ENCODE assay signal across 10 cellular contexts in the genomic region with DNA sequence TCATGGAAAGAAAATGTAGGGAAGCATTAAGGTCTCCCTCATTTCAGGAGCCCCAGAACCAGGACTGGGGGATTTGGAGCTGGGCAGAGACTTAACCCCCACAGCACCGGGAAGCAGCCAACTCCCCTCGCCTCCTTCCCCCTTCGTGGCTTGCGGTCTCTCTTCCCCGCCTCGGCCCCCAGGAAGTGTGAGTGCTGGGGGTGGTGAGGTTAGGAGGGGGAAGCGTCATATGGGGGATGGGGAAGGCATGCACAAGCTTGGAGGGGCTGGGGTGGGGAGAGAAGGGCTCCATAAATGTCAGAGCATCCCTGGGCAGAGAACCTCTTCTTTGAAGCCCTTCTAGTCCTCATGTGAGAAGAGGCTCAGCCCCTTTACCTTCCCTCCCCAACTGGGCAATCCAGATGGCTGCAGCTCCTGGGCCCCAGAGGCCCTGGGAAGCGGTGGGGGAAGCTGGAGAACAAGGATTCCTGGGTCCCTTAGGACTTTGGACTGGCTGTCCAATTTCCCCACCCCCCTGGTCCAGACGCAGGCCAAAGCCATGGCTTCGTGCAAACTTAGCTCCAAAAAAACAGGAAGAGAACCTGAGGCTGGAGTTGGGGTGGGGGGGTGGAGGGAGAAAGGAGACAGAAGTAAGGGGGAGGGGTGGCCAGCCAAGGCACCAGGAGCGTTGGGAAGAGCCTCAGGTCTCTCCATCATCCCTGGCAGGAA. TPM values are rescaled to one million over a fixed set of nuclear protein-coding genes. Genes with fewer than 3 reads are reported as not detected.
DNase-seq lines count a peak whose midpoint lies in the region; ATAC-seq, FAIRE-seq and TF ChIP-seq lines count a peak whose summit lies in the region.
"Had no signal": no experiment of that assay in that cellular context is flagged by ENCODE, and none has a peak within 500 bp of the region (broad histone marks: within the 10 kb centered on the region; RNA-seq: fewer than 3 reads in every experiment).

No MANE protein-coding gene starts in this region.

- H3K4me2 ChIP-seq in A549 = peak overlapping the region; percentile 59

- DNase-seq in A549 (ENCODE audit: low read depth in 1 of 2, low spot score in 1 of 2) (no peak), T-helper 9 cell (no peak), NCI-H1436 (lab: John Stamatoyannopoulos, UW) (no peak), GM19238 (ENCODE audit: insufficient read length, low spot score) (no peak)

- peaks cover 65% of the 10 kb centered on the region for H3K4me1 Mint-ChIP-seq in activated naive CD8-positive, alpha-beta T cell (ENCODE audit: low read depth)

- TF ChIP-seq RAD21 in A549 (conservative IDR thresholded peaks at IDR 0.05 in 1 of 2, IDR thresholded peaks at IDR 0.05 in 1 of 2) = no peak

- no peaks in the 10 kb centered on the region for H3K9me3 ChIP-seq in A549
- H3K9me3 ChIP-seq in HEK293 (ENCODE audit: control insufficient read depth, insufficient read depth, low read depth, low read length) = no peaks in the 10 kb centered on the region
- H3K9me3 ChIP-seq in muscle layer of duodenum (ENCODE audit: control insufficient read depth in 1 of 2, low read length in 2 of 2) = no peaks in the 10 kb centered on the region

- H3K27me3 Mint-ChIP-seq in activated naive CD8-positive, alpha-beta T cell = no peaks in the 10 kb centered on the region

- no peak for TF ChIP-seq EP300 in A549 (IDR thresholded peaks at IDR 0.05)

- H3K27ac ChIP-seq in A549 (peak overlapping the region; percentile 67 to 100; a peak in 4 of 6 replicates), HEK293 (ENCODE audit: extremely low read depth, low read depth, low read length) (no peak overlapping the region), muscle layer of duodenum (ENCODE audit: low read length) (peak overlapping the region; percentile 56)
- H3K27ac ChIP-seq: cardiac muscle cell had no signal

- no peak for TF ChIP-seq POLR2A in A549 (IDR thresholded peaks at IDR 0.05; ENCODE audit: low read length)

- FAIRE-seq in A549 (lab: Jason Lieb, UNC) = no peak
- FAIRE-seq: GM19239 had no signal

- peak overlapping the region; percentile 76 for H3K4me3 Mint-ChIP-seq in activated naive CD8-positive, alpha-beta T cell

- no peak overlapping the region for H3K4me3 ChIP-seq in A549
- no peak overlapping the region for H3K4me3 ChIP-seq in HEK293 (ENCODE audit: low read depth, low read length)
- peak overlapping the region; percentile 2 to 27 for H3K4me3 ChIP-seq in muscle layer of duodenum (ENCODE audit: low read depth in 1 of 2, low read length in 2 of 2)
- H3K4me3 ChIP-seq: cardiac muscle cell had no signal

- no peaks in the 10 kb centered on the region for H3K36me3 Mint-ChIP-seq in activated naive CD8-positive, alpha-beta T cell

- 76% methylated on average over 11 of the region's 11 CpGs for WGBS in A549 (ENCODE audit: missing lambda C conversion rate)

- H3K36me3 ChIP-seq in HEK293 (ENCODE audit: control insufficient read depth in 2 of 2, insufficient read depth in 1 of 2, low read length in 2 of 2) = peaks cover 0 to 23% of the 10 kb centered on the region in 2 experiments; a peak in 1 of 3 replicates
- H3K36me3 ChIP-seq in muscle layer of duodenum (ENCODE audit: control insufficient read depth in 1 of 2, insufficient read depth in 2 of 2, low read length in 2 of 2) = peaks cover 0 to 14% of the 10 kb centered on the region in 2 donors
- H3K36me3 ChIP-seq: cardiac muscle cell had no signal

- TF ChIP-seq CTCF in A549 (IDR thresholded peaks at IDR 0.05) (no peak), HEK293 (tag by site-specific recombination; IDR thresholded peaks at IDR 0.05) (no peak)

- POLR2A ChIA-PET in A549 (lab: Yijun Ruan, JAX) (interaction anchor here (0.6 to 1.1 kb wide), 2 partner anchors 9 to 17 kb away, joined by 3 to 8 read pairs; a partner anchor contains a TSS), HEK293 (lab: Yijun Ruan, JAX) (interaction anchor here (0.6 kb wide), 1 partner anchor 27 kb away, joined by 5 read pairs; a partner anchor contains a TSS)

- H3K27me3 ChIP-seq in muscle layer of duodenum (ENCODE audit: low read depth, low read length) = no peaks in the 10 kb centered on the region
- H3K27me3 ChIP-seq: cardiac muscle cell had no signal

- H3K4me1 ChIP-seq in A549 (peaks cover 93% of the 10 kb centered on the region), HEK293 (ENCODE audit: control insufficient read depth, insufficient read depth, low read length) (peaks cover 10% of the 10 kb centered on the region), muscle layer of duodenum (ENCODE audit: control insufficient read depth in 1 of 2, insufficient read depth in 2 of 2, low read length in 2 of 2) (peaks cover 35 to 37% of the 10 kb centered on the region in 2 donors)

- CTCF ChIA-PET in A549 (lab: Yijun Ruan, JAX) = interaction anchor here (0.5 to 1.3 kb wide), 2 partner anchors 75 to 232 kb away, joined by 3 read pairs; no protein-coding TSS in a partner anchor
- CTCF ChIA-PET in HEK293 (lab: Yijun Ruan, JAX) = interaction anchor here (0.6 kb wide), 1 partner anchor 157 kb away, joined by 4 read pairs; no protein-coding TSS in a partner anchor

- peak overlapping the region; percentile 50 for H3K27ac Mint-ChIP-seq in activated naive CD8-positive, alpha-beta T cell

- no peak for ATAC-seq in A549
- ATAC-seq in HG03565 (IDR thresholded peaks at IDR 0.05; ENCODE audit: unreplicated experiment) = no peak

- H3K9me3 Mint-ChIP-seq in activated naive CD8-positive, alpha-beta T cell (ENCODE audit: low read depth) = no peaks in the 10 kb centered on the region

TF ChIP-seq in A549, 52 proteins besides CTCF, POLR2A, EP300 and RAD21 (continues in another document):
- TF ChIP-seq JUNB (IDR thresholded peaks at IDR 0.05) = no peak
- TF ChIP-seq, protein P1, sequence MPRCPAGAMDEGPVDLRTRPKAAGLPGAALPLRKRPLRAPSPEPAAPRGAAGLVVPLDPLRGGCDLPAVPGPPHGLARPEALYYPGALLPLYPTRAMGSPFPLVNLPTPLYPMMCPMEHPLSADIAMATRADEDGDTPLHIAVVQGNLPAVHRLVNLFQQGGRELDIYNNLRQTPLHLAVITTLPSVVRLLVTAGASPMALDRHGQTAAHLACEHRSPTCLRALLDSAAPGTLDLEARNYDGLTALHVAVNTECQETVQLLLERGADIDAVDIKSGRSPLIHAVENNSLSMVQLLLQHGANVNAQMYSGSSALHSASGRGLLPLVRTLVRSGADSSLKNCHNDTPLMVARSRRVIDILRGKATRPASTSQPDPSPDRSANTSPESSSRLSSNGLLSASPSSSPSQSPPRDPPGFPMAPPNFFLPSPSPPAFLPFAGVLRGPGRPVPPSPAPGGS (IDR thresholded peaks at IDR 0.05) = no peak
- no peak for TF ChIP-seq EHMT2 (IDR thresholded peaks at IDR 0.05; ENCODE audit: low read depth)
- no peak for TF ChIP-seq TP53 (CRISPR knock-in tag; IDR thresholded peaks at IDR 0.05)
- TF ChIP-seq ZC3H11A (IDR thresholded peaks at IDR 0.05) = no peak

TF ChIP-seq in HEK293, 187 proteins besides CTCF, POLR2A, EP300 and RAD21 (continues in another document):
- TF ChIP-seq ZNF629 (tag by site-specific recombination; IDR thresholded peaks at IDR 0.05) (no peak), ZNF341 (tag by site-specific recombination; IDR thresholded peaks at IDR 0.05; ENCODE audit: low read depth) (peak; percentile 61), IKZF3 (tag by site-specific recombination; IDR thresholded peaks at IDR 0.05) (peak; percentile 50; the same call in 1 of the 2 replicates)
- TF ChIP-seq, protein P2, sequence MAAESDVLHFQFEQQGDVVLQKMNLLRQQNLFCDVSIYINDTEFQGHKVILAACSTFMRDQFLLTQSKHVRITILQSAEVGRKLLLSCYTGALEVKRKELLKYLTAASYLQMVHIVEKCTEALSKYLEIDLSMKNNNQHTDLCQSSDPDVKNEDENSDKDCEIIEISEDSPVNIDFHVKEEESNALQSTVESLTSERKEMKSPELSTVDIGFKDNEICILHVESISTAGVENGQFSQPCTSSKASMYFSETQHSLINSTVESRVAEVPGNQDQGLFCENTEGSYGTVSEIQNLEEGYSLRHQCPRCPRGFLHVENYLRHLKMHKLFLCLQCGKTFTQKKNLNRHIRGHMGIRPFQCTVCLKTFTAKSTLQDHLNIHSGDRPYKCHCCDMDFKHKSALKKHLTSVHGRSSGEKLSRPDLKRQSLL (tag by site-specific recombination; IDR thresholded peaks at IDR 0.05) = 0 out of 2 replicates have a peak, but pooled peaks have one; percentile 12

RNA-seq across cellular contexts. Expression of a gene that starts 7.8 kb away (rescaled TPM):
- 20.5 and 20.8 TPM in 2 replicates for polyA plus RNA-seq in A549 (2011; rRNA removed)
- 28.8 and 32.2 TPM in 2 replicates for polyA plus RNA-seq in A549 (2012; cell fraction: cytosol; rRNA removed)
- 60.8 and 82.4 TPM in 2 replicates for polyA plus RNA-seq in A549 (2012; cell fraction: nucleus; rRNA removed)
- 24.7 to 30.7 TPM (median 29.0 TPM) in 3 replicates for polyA plus RNA-seq in A549 (2017; fragmentation: RNase III; extraction: RNeasy Plus Mini Kit Qiagen cat#74134 plus additional on column Dnase treatment)
- 25.1 and 30.3 TPM in 2 replicates for polyA minus RNA-seq in A549 (2011; rRNA and poly(A)+ RNA removed)

RNA-seq across cellular contexts. Expression of a gene that starts 17.0 kb away (rescaled TPM):
- polyA plus RNA-seq in A549 (2011; rRNA removed) (0.32 TPM in 1 of 2 replicates, not detected in the other), A549 (2017; fragmentation: RNase III; extraction: RNeasy Plus Mini Kit Qiagen cat#74134 plus additional on column Dnase treatment) (not detected in 3 replicates)
- 0.09 TPM in 1 of 2 replicates, not detected in the other for polyA plus RNA-seq in A549 (2012; cell fraction: cytosol; rRNA removed)
- polyA plus RNA-seq in A549 (2012; cell fraction: nucleus; rRNA removed) = 0.55 and 0.58 TPM in 2 replicates
- polyA minus RNA-seq in A549 (2011; rRNA and poly(A)+ RNA removed) = 1.9 and 5.0 TPM in 2 replicates

RNA-seq across cellular contexts. Expression of a gene that starts 23.2 kb away (rescaled TPM):
- polyA plus RNA-seq in A549 (2011; rRNA removed) = 1.0 and 1.5 TPM in 2 replicates
- 0.63 and 0.76 TPM in 2 replicates for polyA plus RNA-seq in A549 (2012; cell fraction: cytosol; rRNA removed)
- 6.2 and 11.1 TPM in 2 replicates for polyA plus RNA-seq in A549 (2012; cell fraction: nucleus; rRNA removed)
- polyA plus RNA-seq in A549 (2017; fragmentation: RNase III; extraction: RNeasy Plus Mini Kit Qiagen cat#74134 plus additional on column Dnase treatment) = 0.23 to 0.46 TPM (median 0.43 TPM) in 3 replicates
- polyA minus RNA-seq in A549 (2011; rRNA and poly(A)+ RNA removed) = 0.73 and 0.83 TPM in 2 replicates

RNA-seq across cellular contexts. Expression of a gene that starts 23.3 kb away (rescaled TPM):
- polyA plus RNA-seq in A549 (2011; rRNA removed) = 0.06 TPM in 1 of 2 replicates, not detected in the other
- 0.03 and 0.04 TPM in 2 replicates for polyA plus RNA-seq in A549 (2012; cell fraction: cytosol; rRNA removed)
- 0.08 TPM in 1 of 2 replicates, not detected in the other for polyA plus RNA-seq in A549 (2012; cell fraction: nucleus; rRNA removed)
- polyA plus RNA-seq in A549 (2017; fragmentation: RNase III; extraction: RNeasy Plus Mini Kit Qiagen cat#74134 plus additional on column Dnase treatment) = not detected in 3 replicates
- 0.25 TPM in 1 of 2 replicates, not detected in the other for polyA minus RNA-seq in A549 (2011; rRNA and poly(A)+ RNA removed)

RNA-seq across cellular contexts. Expression of a gene that starts 27.2 kb away (rescaled TPM):
- polyA plus RNA-seq in A549 (2011; rRNA removed) (43.5 and 57.1 TPM in 2 replicates), A549 (2017; fragmentation: RNase III; extraction: RNeasy Plus Mini Kit Qiagen cat#74134 plus additional on column Dnase treatment) (34.1 to 38.2 TPM (median 36.0 TPM) in 3 replicates)
- 75.4 and 84.9 TPM in 2 replicates for polyA plus RNA-seq in A549 (2012; cell fraction: cytosol; rRNA removed)
- polyA plus RNA-seq in A549 (2012; cell fraction: nucleus; rRNA removed) = 122 and 131 TPM in 2 replicates
- 96.6 and 131 TPM in 2 replicates for polyA minus RNA-seq in A549 (2011; rRNA and poly(A)+ RNA removed)

Comparison
In these comparisons a context has a peak if more than half of its experiments do, and no peak if none do; other contexts are left out.
1. H3K4me3 ChIP-seq: peak in muscle layer of duodenum (2 of 2); none in A549 (single experiment) and HEK293 (single experiment).